Comparison of ENCODE assay signal across 11 cellular contexts in genomic region chr1:214404571-214405213, GRCh38.
DNase-seq lines count a peak whose midpoint lies in the region; ATAC-seq and TF ChIP-seq lines count a peak whose summit lies in the region.
"Had no signal": no experiment of that assay in that cellular context is flagged by ENCODE, and none has a peak within 500 bp of the region (broad histone marks: within the 10 kb centered on the region; RNA-seq: fewer than 3 reads in every experiment).

No MANE protein-coding gene starts in this region.

- ATAC-seq in HG02678 (IDR thresholded peaks at IDR 0.05; ENCODE audit: unreplicated experiment) (peak; percentile 38), GM21576 (IDR thresholded peaks at IDR 0.05; ENCODE audit: unreplicated experiment) (no peak)

- no peak for TF ChIP-seq CTCF in hepatocyte (IDR thresholded peaks at IDR 0.05; ENCODE audit: poor library complexity)

- H3K36me3 ChIP-seq in hepatocyte (replicated peaks; ENCODE audit: insufficient read depth, low read depth) = no peaks in the 10 kb centered on the region

- no peaks in the 10 kb centered on the region for H4K20me1 ChIP-seq in hepatocyte (ENCODE audit: insufficient read depth, poor library complexity, severe bottlenecking)

- H3K27ac ChIP-seq in hepatocyte = peak overlapping the region; percentile 17
- H3K27ac ChIP-seq: PC-9 had no signal

- H3K9me2 ChIP-seq in hepatocyte (replicated peaks; ENCODE audit: insufficient read depth) = no peaks in the 10 kb centered on the region

- H3K79me2 ChIP-seq in hepatocyte = no peaks in the 10 kb centered on the region

- no peaks in the 10 kb centered on the region for H3K27me3 ChIP-seq in hepatocyte

- no peak overlapping the region for H2AFZ ChIP-seq in hepatocyte
- H2AFZ ChIP-seq: PC-9 had no signal

- WGBS in hepatocyte (ENCODE audit: low lambda C conversion rate, missing lambda C conversion rate) = 73% methylated on average over 9 of the region's 9 CpGs

- no peak overlapping the region for H3K4me2 ChIP-seq in hepatocyte
- H3K4me2 ChIP-seq: PC-9 had no signal

- no peaks in the 10 kb centered on the region for H3K9me3 ChIP-seq in hepatocyte (ENCODE audit: low read depth)

- DNase-seq in EH (ENCODE audit: low read depth) = peak; percentile 30
- DNase-seq in RPMI7951 (ENCODE audit: low read depth) = peak; percentile 93
- DNase-seq in hepatocyte (ENCODE audit: low spot score) = no peak
- no peak for DNase-seq in cortex of kidney (lab: John Stamatoyannopoulos, UW)
- no peak for DNase-seq in Ammon's horn (ENCODE audit: low spot score)
- no peak for DNase-seq in activated effector memory CD4-positive, alpha-beta T cell treated with anti-CD3 and anti-CD28 coated beads, Interleukin-2, amount 50 U/mL, for 16 hours
- DNase-seq: DMS153; stimulated activated naive CD4-positive, alpha-beta T cell treated with Interleukin-2 at 50 U/mL for 16 hours had no signal

- no peaks in the 10 kb centered on the region for H3K4me1 ChIP-seq in hepatocyte (ENCODE audit: insufficient read depth)

- no peak overlapping the region for H3K4me3 ChIP-seq in hepatocyte
- H3K4me3 ChIP-seq: PC-9 had no signal

Comparison
In these comparisons a context has a peak if more than half of its experiments do, and no peak if none do; other contexts are left out.
1. DNase-seq: peak in EH (single experiment) and RPMI7951 (single experiment); none in hepatocyte (single experiment), cortex of kidney (single experiment), Ammon's horn (single experiment) and activated effector memory CD4-positive, alpha-beta T cell treated with anti-CD3 and anti-CD28 coated beads, Interleukin-2, amount 50 U/mL, for 16 hours (single experiment).